1 cellular context compared by ENCODE assay signal in the genomic region with DNA sequence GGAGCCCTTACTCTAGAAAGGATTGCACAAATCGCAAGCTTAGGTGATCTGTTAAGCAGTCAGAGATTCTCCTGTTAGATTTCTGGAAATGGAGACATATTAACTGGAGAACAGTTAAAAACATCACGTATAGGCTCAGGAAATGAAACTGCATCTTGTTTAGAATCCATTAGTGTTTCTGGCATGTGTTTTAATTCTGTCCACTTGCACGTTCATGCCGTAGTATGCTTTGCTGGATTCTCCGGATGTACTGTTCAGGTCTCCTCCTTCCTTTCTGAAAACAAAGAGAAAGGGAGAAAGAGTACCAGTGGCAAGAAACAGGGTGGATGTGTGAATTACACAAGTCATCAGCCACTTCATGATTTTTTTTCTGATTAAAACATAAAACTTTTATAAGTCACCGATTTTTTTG.
TF ChIP-seq lines count a peak whose summit lies in the region.

No MANE protein-coding gene starts in this region.

TF ChIP-seq in liver, 16 proteins besides CTCF, POLR2A, EP300 and RAD21 (continued from another document):
- TF ChIP-seq, protein P1, sequence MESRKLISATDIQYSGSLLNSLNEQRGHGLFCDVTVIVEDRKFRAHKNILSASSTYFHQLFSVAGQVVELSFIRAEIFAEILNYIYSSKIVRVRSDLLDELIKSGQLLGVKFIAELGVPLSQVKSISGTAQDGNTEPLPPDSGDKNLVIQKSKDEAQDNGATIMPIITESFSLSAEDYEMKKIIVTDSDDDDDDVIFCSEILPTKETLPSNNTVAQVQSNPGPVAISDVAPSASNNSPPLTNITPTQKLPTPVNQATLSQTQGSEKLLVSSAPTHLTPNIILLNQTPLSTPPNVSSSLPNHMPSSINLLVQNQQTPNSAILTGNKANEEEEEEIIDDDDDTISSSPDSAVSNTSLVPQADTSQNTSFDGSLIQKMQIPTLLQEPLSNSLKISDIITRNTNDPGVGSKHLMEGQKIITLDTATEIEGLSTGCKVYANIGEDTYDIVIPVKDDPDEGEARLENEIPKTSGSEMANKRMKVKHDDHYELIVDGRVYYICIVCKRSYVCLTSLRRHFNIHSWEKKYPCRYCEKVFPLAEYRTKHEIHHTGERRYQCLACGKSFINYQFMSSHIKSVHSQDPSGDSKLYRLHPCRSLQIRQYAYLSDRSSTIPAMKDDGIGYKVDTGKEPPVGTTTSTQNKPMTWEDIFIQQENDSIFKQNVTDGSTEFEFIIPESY (IDR thresholded peaks at IDR 0.05), result no peak
- TF ChIP-seq FOXA1 (IDR thresholded peaks at IDR 0.05), result no peak
